9 cellular contexts compared by ENCODE assay signal in the genomic region with DNA sequence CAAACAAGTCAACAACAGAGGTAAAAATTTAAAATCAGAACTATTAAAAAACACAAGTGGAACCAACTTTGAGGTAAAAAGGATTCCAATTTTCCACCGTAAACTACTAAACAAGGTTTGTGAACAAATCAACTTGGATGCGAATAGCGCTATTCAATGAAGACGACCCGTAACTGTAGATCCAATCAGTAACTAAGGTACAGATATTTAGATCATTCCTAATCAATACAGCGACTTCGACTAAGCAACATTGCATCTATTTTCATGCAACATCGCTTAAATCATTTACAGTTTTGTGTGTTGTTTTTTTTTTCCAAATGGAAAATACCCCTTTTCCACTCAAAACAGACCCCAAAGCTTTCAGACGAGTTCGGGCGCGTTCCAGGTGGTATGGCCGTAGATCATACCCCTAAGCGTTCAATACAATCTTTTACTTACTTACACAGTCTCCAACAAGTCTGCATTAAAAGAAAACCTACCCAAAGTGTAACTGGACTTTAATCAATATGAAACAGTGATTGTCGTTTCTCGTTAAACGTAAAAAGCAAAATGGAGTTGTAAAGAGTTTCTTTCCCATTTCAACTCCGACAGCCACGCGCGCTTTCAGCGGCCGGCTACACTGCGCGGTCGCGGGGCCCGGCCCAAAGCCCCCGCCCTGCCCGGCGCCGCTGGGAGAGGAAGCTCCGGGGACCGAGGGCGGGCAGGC. TPM values are rescaled to one million over a fixed set of nuclear protein-coding genes. Genes with fewer than 3 reads are reported as not detected.
A peak's percentile ranks its signal among the peaks of the same experiment; 100 is the strongest.
DNase-seq lines count a peak whose midpoint lies in the region; ATAC-seq, FAIRE-seq and TF ChIP-seq lines count a peak whose summit lies in the region.
"Had no signal": no experiment of that assay in that cellular context is flagged by ENCODE, and none has a peak within 500 bp of the region (broad histone marks: within the 10 kb centered on the region; RNA-seq: fewer than 3 reads in every experiment).

No MANE protein-coding gene starts in this region.

- H3K9ac ChIP-seq in adipocyte (ENCODE audit: low read length) (peak overlapping the region; percentile 98), keratinocyte (ENCODE audit: control insufficient read depth, extremely low read depth, insufficient read depth, low read length) (peak overlapping the region; percentile 92)

- peak overlapping the region; percentile 96 for H3K4me3 Mint-ChIP-seq in activated CD4-positive, alpha-beta T cell treated with anti-CD3 and anti-CD28 coated beads, Interleukin-2, amount 10 ng/mL, durations not matched to agents 7 days and 5 days

- peaks cover 28% of the 10 kb centered on the region for H4K20me1 ChIP-seq in keratinocyte (ENCODE audit: control insufficient read depth, extremely low read depth, insufficient read depth, low read length)

- peaks cover 51% of the 10 kb centered on the region for H3K4me1 ChIP-seq in adipocyte (ENCODE audit: control insufficient read depth, insufficient read depth, low read length)
- H3K4me1 ChIP-seq in keratinocyte (ENCODE audit: control insufficient read depth, extremely low read depth, insufficient read depth, low read length) = peaks cover 29% of the 10 kb centered on the region

- H3K36me3 Mint-ChIP-seq in activated CD4-positive, alpha-beta T cell treated with anti-CD3 and anti-CD28 coated beads, Interleukin-2, amount 10 ng/mL, durations not matched to agents 7 days and 5 days (ENCODE audit: low read depth) = peaks cover 45% of the 10 kb centered on the region

- no peak for TF ChIP-seq CTCF in keratinocyte (optimal IDR thresholded peaks at IDR 0.05 in 1 of 3, IDR thresholded peaks at IDR 0.05 in 1 of 3, conservative IDR thresholded peaks at IDR 0.05 in 1 of 3; ENCODE audit: extremely low read depth in 1 of 3, insufficient read depth in 2 of 3, low read length in 3 of 3)

- no peaks in the 10 kb centered on the region for H3K9me3 Mint-ChIP-seq in activated CD4-positive, alpha-beta T cell treated with anti-CD3 and anti-CD28 coated beads, Interleukin-2, amount 10 ng/mL, durations not matched to agents 7 days and 5 days

- dilution Hi-C loops in keratinocyte (cut with MboI; ENCODE audit: extremely low pct_ligation_motif_present, low sequenced_read_pairs) = no loop called here

- H2AFZ ChIP-seq in keratinocyte (ENCODE audit: control insufficient read depth, low read length) = no peak overlapping the region

- peaks cover 72% of the 10 kb centered on the region for H3K79me2 ChIP-seq in keratinocyte (ENCODE audit: control insufficient read depth, insufficient read depth, low read length)

- no peaks in the 10 kb centered on the region for H3K9me3 ChIP-seq in adipocyte (ENCODE audit: control insufficient read depth, low read length)
- no peaks in the 10 kb centered on the region for H3K9me3 ChIP-seq in keratinocyte (ENCODE audit: control insufficient read depth, low read depth, low read length)

- H3K27me3 Mint-ChIP-seq in activated CD4-positive, alpha-beta T cell treated with anti-CD3 and anti-CD28 coated beads, Interleukin-2, amount 10 ng/mL, durations not matched to agents 7 days and 5 days = no peaks in the 10 kb centered on the region

- FAIRE-seq in keratinocyte (lab: Jason Lieb, UNC) = no peak
- FAIRE-seq: endometrium had no signal

- peak overlapping the region; percentile 88 for H3K27ac ChIP-seq in keratinocyte (ENCODE audit: control insufficient read depth, insufficient read depth, low read length)

- H3K27ac Mint-ChIP-seq in activated CD4-positive, alpha-beta T cell treated with anti-CD3 and anti-CD28 coated beads, Interleukin-2, amount 10 ng/mL, durations not matched to agents 7 days and 5 days = peak overlapping the region; percentile 92

- POLR2A ChIA-PET in activated CD4-positive, alpha-beta T cell treated with anti-CD3 and anti-CD28 coated beads, Interleukin-2, amount 10 ng/mL, durations not matched to agents 7 days and 5 days (lab: Charles Lee) = interaction anchor here (1.1 kb wide), 1 partner anchor 71 kb away, joined by 9 read pairs; the partner anchor contains the start of gene USP4

- H3K36me3 ChIP-seq in adipocyte (ENCODE audit: control insufficient read depth, insufficient read depth, low read length, severe bottlenecking) = peaks cover 14% of the 10 kb centered on the region
- peaks cover 8 to 10% of the 10 kb centered on the region in 2 experiments for H3K36me3 ChIP-seq in keratinocyte (ENCODE audit: control insufficient read depth in 2 of 2, extremely low read depth in 1 of 2, insufficient read depth in 2 of 2, low read length in 2 of 2)

- H3K4me3 ChIP-seq in adipocyte (ENCODE audit: low read length) = peak overlapping the region; percentile 96
- H3K4me3 ChIP-seq in keratinocyte (ENCODE audit: control insufficient read depth in 2 of 3, extremely low read depth in 1 of 3, insufficient read depth in 2 of 3, low read depth in 1 of 3, low read length in 3 of 3) = peak overlapping the region; percentile 70 to 94 (median 93)

- peaks cover 62% of the 10 kb centered on the region for H3K4me1 Mint-ChIP-seq in activated CD4-positive, alpha-beta T cell treated with anti-CD3 and anti-CD28 coated beads, Interleukin-2, amount 10 ng/mL, durations not matched to agents 7 days and 5 days

- no peak for ATAC-seq in HG03280 (IDR thresholded peaks at IDR 0.05; ENCODE audit: unreplicated experiment)
- ATAC-seq in HG03571 (IDR thresholded peaks at IDR 0.05; ENCODE audit: unreplicated experiment) = no peak

- peaks cover 4% of the 10 kb centered on the region for H3K9me1 ChIP-seq in keratinocyte (ENCODE audit: control insufficient read depth, extremely low read depth, insufficient read depth, low read length)

- DNase-seq in activated CD4-positive, alpha-beta T cell treated with anti-CD3 and anti-CD28 coated beads, Interleukin-2, amount 10 ng/mL, durations not matched to agents 7 days and 5 days = no peak
- DNase-seq in activated CD4-positive, alpha-beta T cell treated with anti-CD3 and anti-CD28 coated beads for 1 hour = no peak
- peak; percentile 76 for DNase-seq in adipocyte (ENCODE audit: low read depth)
- DNase-seq in keratinocyte (ENCODE audit: low read depth, low spot score) = no peak
- peak; percentile 43 for DNase-seq in superior temporal gyrus (ENCODE audit: extremely low spot score)
- DNase-seq in H4 (ENCODE audit: low spot score) = no peak

- no peaks in the 10 kb centered on the region for H3K27me3 ChIP-seq in adipocyte (replicated peaks; ENCODE audit: control insufficient read depth, insufficient read depth, low read length)
- no peaks in the 10 kb centered on the region for H3K27me3 ChIP-seq in keratinocyte (ENCODE audit: control insufficient read depth, extremely low read depth, insufficient read depth, low read length)

- H3K4me2 ChIP-seq in keratinocyte (ENCODE audit: control insufficient read depth, extremely low read depth, insufficient read depth, low read depth, low read length) = peak overlapping the region; percentile 85

- CTCF ChIA-PET in activated CD4-positive, alpha-beta T cell treated with anti-CD3 and anti-CD28 coated beads, Interleukin-2, amount 10 ng/mL, durations not matched to agents 7 days and 5 days (lab: Charles Lee) = interaction anchor here (1.3 to 2.3 kb wide), 3 partner anchors 9 to 71 kb away, joined by 3 to 10 read pairs (median 3); partner anchors contain the start of gene USP4

RNA-seq across cellular contexts. Expression of gene RHOA, which starts 0.8 kb away (rescaled TPM):
- 100 to 1,000 TPM; 467 to 520 TPM for total RNA-seq in activated CD4-positive, alpha-beta T cell treated with anti-CD3 and anti-CD28 coated beads, Interleukin-2, amount 10 ng/mL, durations not matched to agents 7 days and 5 days
- 216 to 588 TPM (median 332 TPM) in 3 replicates for polyA plus RNA-seq in keratinocyte
- 345 TPM for polyA plus RNA-seq in keratinocyte (2011; ENCODE audit: low read depth)
- 429 and 562 TPM in 2 replicates for polyA plus RNA-seq in keratinocyte (2011; cell fraction: cytosol; rRNA removed)
- polyA plus RNA-seq in keratinocyte (2011; cell fraction: nucleus; rRNA removed) = 205 and 231 TPM in 2 replicates
- polyA plus RNA-seq in keratinocyte (2012; ENCODE audit: low replicate concordance) = 463 and 476 TPM in 2 replicates
- 394 to 579 TPM (median 534 TPM) in 3 replicates for polyA minus RNA-seq in keratinocyte
- polyA minus RNA-seq in keratinocyte (2011; cell fraction: cytosol; rRNA and poly(A)+ RNA removed) = 567 TPM
- polyA minus RNA-seq in keratinocyte (2011; cell fraction: nucleus; rRNA and poly(A)+ RNA removed) = 109 and 169 TPM in 2 replicates
- total RNA-seq in H4 (2014; rRNA removed; shearing (Covaris generic)) = 283 and 305 TPM in 2 replicates

RNA-seq across cellular contexts. Expression of gene TCTA, which starts 1.2 kb away (rescaled TPM):
- 10 to 100 TPM; 23.3 to 24.8 TPM for total RNA-seq in activated CD4-positive, alpha-beta T cell treated with anti-CD3 and anti-CD28 coated beads, Interleukin-2, amount 10 ng/mL, durations not matched to agents 7 days and 5 days
- polyA plus RNA-seq in keratinocyte = 16.5 to 21.2 TPM (median 20.4 TPM) in 3 replicates
- 0.60 TPM for polyA plus RNA-seq in keratinocyte (2011; ENCODE audit: low read depth)
- polyA plus RNA-seq in keratinocyte (2011; cell fraction: cytosol; rRNA removed) = 22.7 and 22.8 TPM in 2 replicates
- 10.8 and 13.8 TPM in 2 replicates for polyA plus RNA-seq in keratinocyte (2011; cell fraction: nucleus; rRNA removed)
- polyA plus RNA-seq in keratinocyte (2012; ENCODE audit: low replicate concordance) = 6.7 and 11.8 TPM in 2 replicates
- 10.8 to 13.7 TPM (median 12.8 TPM) in 3 replicates for polyA minus RNA-seq in keratinocyte
- polyA minus RNA-seq in keratinocyte (2011; cell fraction: cytosol; rRNA and poly(A)+ RNA removed) = 9.2 TPM
- polyA minus RNA-seq in keratinocyte (2011; cell fraction: nucleus; rRNA and poly(A)+ RNA removed) = 3.6 and 8.1 TPM in 2 replicates
- total RNA-seq in H4 (2014; rRNA removed; shearing (Covaris generic)) = 23.8 and 27.6 TPM in 2 replicates

RNA-seq across cellular contexts. Expression of gene AMT, which starts 11.3 kb away (rescaled TPM):
- total RNA-seq in activated CD4-positive, alpha-beta T cell treated with anti-CD3 and anti-CD28 coated beads, Interleukin-2, amount 10 ng/mL, durations not matched to agents 7 days and 5 days = 1 to 10 TPM; 6.2 to 6.3 TPM
- 2.8 to 9.0 TPM (median 7.1 TPM) in 3 replicates for polyA plus RNA-seq in keratinocyte
- polyA plus RNA-seq in keratinocyte (2011; ENCODE audit: low read depth) = 0.94 TPM
- polyA plus RNA-seq in keratinocyte (2011; cell fraction: cytosol; rRNA removed) = 0.34 and 0.55 TPM in 2 replicates
- polyA plus RNA-seq in keratinocyte (2011; cell fraction: nucleus; rRNA removed) = 35.1 and 49.7 TPM in 2 replicates
- 1.7 and 3.7 TPM in 2 replicates for polyA plus RNA-seq in keratinocyte (2012; ENCODE audit: low replicate concordance)
- polyA minus RNA-seq in keratinocyte = 1.2 to 2.3 TPM (median 2.2 TPM) in 3 replicates
- polyA minus RNA-seq in keratinocyte (2011; cell fraction: cytosol; rRNA and poly(A)+ RNA removed) = not detected
- 3.0 and 3.2 TPM in 2 replicates for polyA minus RNA-seq in keratinocyte (2011; cell fraction: nucleus; rRNA and poly(A)+ RNA removed)
- 1.2 TPM in 1 of 2 replicates, not detected in the other for total RNA-seq in H4 (2014; rRNA removed; shearing (Covaris generic))

RNA-seq across cellular contexts. Expression of gene NICN1, which starts 18.1 kb away (rescaled TPM):
- total RNA-seq in activated CD4-positive, alpha-beta T cell treated with anti-CD3 and anti-CD28 coated beads, Interleukin-2, amount 10 ng/mL, durations not matched to agents 7 days and 5 days = 10 to 100 TPM; 24.9 to 30.3 TPM
- 9.6 to 17.8 TPM (median 13.1 TPM) in 3 replicates for polyA plus RNA-seq in keratinocyte
- polyA plus RNA-seq in keratinocyte (2011; ENCODE audit: low read depth) = 0.97 TPM
- 6.6 and 9.3 TPM in 2 replicates for polyA plus RNA-seq in keratinocyte (2011; cell fraction: cytosol; rRNA removed)
- polyA plus RNA-seq in keratinocyte (2011; cell fraction: nucleus; rRNA removed) = 76.2 and 146 TPM in 2 replicates
- 5.3 and 11.9 TPM in 2 replicates for polyA plus RNA-seq in keratinocyte (2012; ENCODE audit: low replicate concordance)
- 26.3 to 33.1 TPM (median 27.7 TPM) in 3 replicates for polyA minus RNA-seq in keratinocyte
- 13.0 TPM for polyA minus RNA-seq in keratinocyte (2011; cell fraction: cytosol; rRNA and poly(A)+ RNA removed)
- 6.0 and 13.9 TPM in 2 replicates for polyA minus RNA-seq in keratinocyte (2011; cell fraction: nucleus; rRNA and poly(A)+ RNA removed)
- total RNA-seq in H4 (2014; rRNA removed; shearing (Covaris generic)) = 1.1 and 1.3 TPM in 2 replicates

RNA-seq across cellular contexts. Expression of gene GPX1, which starts 52.8 kb away (rescaled TPM):
- total RNA-seq in activated CD4-positive, alpha-beta T cell treated with anti-CD3 and anti-CD28 coated beads, Interleukin-2, amount 10 ng/mL, durations not matched to agents 7 days and 5 days = 100 to 1,000 TPM in 1 of 2 experiments, 10 to 100 TPM in 1; 89.7 to 110 TPM
- 395 to 588 TPM (median 427 TPM) in 3 replicates for polyA plus RNA-seq in keratinocyte
- polyA plus RNA-seq in keratinocyte (2011; ENCODE audit: low read depth) = 59.1 TPM
- 410 and 894 TPM in 2 replicates for polyA plus RNA-seq in keratinocyte (2011; cell fraction: cytosol; rRNA removed)
- polyA plus RNA-seq in keratinocyte (2011; cell fraction: nucleus; rRNA removed) = 137 and 206 TPM in 2 replicates
- 197 and 503 TPM in 2 replicates for polyA plus RNA-seq in keratinocyte (2012; ENCODE audit: low replicate concordance)
- 126 to 280 TPM (median 176 TPM) in 3 replicates for polyA minus RNA-seq in keratinocyte
- 674 TPM for polyA minus RNA-seq in keratinocyte (2011; cell fraction: cytosol; rRNA and poly(A)+ RNA removed)
- polyA minus RNA-seq in keratinocyte (2011; cell fraction: nucleus; rRNA and poly(A)+ RNA removed) = 67.9 and 72.7 TPM in 2 replicates
- 187 and 194 TPM in 2 replicates for total RNA-seq in H4 (2014; rRNA removed; shearing (Covaris generic))

Comparison
In these comparisons a context has a peak if more than half of its experiments do, and no peak if none do; other contexts are left out.
1. DNase-seq: peak in adipocyte (single experiment) and superior temporal gyrus (single experiment); none in activated CD4-positive, alpha-beta T cell treated with anti-CD3 and anti-CD28 coated beads, Interleukin-2, amount 10 ng/mL, durations not matched to agents 7 days and 5 days (single experiment), activated CD4-positive, alpha-beta T cell treated with anti-CD3 and anti-CD28 coated beads for 1 hour (single experiment), keratinocyte (single experiment) and H4 (single experiment).